Comparison of ENCODE assay signal across 1 cellular context in the genomic region with DNA sequence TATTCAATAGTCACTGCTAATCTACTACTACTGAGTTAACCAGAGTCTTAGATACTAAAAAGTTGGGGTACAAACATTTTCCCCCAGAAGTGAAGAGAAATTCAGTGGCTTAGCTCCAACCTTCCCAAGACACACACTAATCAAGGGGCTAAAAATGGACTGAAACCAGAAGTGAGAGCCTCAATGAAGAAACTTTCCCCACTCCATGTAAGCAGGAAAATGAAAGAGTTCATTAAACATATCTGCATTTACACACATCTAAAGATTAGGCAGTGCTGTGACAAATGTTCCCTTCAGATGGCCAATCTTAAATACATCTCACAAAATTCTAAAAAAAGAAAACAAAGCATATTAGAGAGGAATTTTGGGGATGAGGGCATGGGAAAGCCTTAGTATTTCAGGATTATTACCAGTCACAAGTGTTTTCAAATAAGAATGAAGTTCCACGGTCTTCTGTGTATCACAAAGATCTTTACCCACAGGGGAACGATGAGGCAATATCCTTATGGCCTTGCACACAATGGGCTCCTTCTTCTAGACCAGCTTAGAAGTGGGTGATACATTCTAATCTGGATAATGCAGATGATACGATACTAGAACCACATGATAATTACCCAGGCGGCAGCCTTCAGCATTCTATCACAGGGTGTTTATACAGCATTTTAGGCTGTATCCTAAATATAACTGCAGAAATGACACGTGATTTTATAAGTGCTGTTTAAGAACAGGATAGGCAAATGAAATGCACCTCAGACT.
TF ChIP-seq lines count a peak whose summit lies in the region.

No MANE protein-coding gene starts in this region.

TF ChIP-seq in WTC11, 78 proteins besides CTCF, POLR2A, EP300 and RAD21 (continued from another document):
- TF ChIP-seq, protein P1, sequence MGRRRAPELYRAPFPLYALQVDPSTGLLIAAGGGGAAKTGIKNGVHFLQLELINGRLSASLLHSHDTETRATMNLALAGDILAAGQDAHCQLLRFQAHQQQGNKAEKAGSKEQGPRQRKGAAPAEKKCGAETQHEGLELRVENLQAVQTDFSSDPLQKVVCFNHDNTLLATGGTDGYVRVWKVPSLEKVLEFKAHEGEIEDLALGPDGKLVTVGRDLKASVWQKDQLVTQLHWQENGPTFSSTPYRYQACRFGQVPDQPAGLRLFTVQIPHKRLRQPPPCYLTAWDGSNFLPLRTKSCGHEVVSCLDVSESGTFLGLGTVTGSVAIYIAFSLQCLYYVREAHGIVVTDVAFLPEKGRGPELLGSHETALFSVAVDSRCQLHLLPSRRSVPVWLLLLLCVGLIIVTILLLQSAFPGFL (CRISPR knock-in tag; IDR thresholded peaks at IDR 0.05; ENCODE audit: borderline replicate concordance), result no peak
- no peak for TF ChIP-seq NR1H2 (CRISPR knock-in tag; IDR thresholded peaks at IDR 0.05)
- TF ChIP-seq MXD4 (CRISPR knock-in tag; IDR thresholded peaks at IDR 0.05; ENCODE audit: borderline replicate concordance), result no peak
- no peak for TF ChIP-seq ZBTB21 (CRISPR knock-in tag; IDR thresholded peaks at IDR 0.05; ENCODE audit: borderline replicate concordance)
- TF ChIP-seq, protein P2, sequence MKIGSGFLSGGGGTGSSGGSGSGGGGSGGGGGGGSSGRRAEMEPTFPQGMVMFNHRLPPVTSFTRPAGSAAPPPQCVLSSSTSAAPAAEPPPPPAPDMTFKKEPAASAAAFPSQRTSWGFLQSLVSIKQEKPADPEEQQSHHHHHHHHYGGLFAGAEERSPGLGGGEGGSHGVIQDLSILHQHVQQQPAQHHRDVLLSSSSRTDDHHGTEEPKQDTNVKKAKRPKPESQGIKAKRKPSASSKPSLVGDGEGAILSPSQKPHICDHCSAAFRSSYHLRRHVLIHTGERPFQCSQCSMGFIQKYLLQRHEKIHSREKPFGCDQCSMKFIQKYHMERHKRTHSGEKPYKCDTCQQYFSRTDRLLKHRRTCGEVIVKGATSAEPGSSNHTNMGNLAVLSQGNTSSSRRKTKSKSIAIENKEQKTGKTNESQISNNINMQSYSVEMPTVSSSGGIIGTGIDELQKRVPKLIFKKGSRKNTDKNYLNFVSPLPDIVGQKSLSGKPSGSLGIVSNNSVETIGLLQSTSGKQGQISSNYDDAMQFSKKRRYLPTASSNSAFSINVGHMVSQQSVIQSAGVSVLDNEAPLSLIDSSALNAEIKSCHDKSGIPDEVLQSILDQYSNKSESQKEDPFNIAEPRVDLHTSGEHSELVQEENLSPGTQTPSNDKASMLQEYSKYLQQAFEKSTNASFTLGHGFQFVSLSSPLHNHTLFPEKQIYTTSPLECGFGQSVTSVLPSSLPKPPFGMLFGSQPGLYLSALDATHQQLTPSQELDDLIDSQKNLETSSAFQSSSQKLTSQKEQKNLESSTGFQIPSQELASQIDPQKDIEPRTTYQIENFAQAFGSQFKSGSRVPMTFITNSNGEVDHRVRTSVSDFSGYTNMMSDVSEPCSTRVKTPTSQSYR (CRISPR knock-in tag; IDR thresholded peaks at IDR 0.05), result no peak
- no peak for TF ChIP-seq ZNF423 (CRISPR knock-in tag; IDR thresholded peaks at IDR 0.05)
- TF ChIP-seq, protein P3, sequence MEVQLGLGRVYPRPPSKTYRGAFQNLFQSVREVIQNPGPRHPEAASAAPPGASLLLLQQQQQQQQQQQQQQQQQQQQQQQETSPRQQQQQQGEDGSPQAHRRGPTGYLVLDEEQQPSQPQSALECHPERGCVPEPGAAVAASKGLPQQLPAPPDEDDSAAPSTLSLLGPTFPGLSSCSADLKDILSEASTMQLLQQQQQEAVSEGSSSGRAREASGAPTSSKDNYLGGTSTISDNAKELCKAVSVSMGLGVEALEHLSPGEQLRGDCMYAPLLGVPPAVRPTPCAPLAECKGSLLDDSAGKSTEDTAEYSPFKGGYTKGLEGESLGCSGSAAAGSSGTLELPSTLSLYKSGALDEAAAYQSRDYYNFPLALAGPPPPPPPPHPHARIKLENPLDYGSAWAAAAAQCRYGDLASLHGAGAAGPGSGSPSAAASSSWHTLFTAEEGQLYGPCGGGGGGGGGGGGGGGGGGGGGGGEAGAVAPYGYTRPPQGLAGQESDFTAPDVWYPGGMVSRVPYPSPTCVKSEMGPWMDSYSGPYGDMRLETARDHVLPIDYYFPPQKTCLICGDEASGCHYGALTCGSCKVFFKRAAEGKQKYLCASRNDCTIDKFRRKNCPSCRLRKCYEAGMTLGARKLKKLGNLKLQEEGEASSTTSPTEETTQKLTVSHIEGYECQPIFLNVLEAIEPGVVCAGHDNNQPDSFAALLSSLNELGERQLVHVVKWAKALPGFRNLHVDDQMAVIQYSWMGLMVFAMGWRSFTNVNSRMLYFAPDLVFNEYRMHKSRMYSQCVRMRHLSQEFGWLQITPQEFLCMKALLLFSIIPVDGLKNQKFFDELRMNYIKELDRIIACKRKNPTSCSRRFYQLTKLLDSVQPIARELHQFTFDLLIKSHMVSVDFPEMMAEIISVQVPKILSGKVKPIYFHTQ (CRISPR knock-in tag; IDR thresholded peaks at IDR 0.05), result no peak
- no peak for TF ChIP-seq SMAD4 (CRISPR knock-in tag; IDR thresholded peaks at IDR 0.05)
- TF ChIP-seq, protein P4, sequence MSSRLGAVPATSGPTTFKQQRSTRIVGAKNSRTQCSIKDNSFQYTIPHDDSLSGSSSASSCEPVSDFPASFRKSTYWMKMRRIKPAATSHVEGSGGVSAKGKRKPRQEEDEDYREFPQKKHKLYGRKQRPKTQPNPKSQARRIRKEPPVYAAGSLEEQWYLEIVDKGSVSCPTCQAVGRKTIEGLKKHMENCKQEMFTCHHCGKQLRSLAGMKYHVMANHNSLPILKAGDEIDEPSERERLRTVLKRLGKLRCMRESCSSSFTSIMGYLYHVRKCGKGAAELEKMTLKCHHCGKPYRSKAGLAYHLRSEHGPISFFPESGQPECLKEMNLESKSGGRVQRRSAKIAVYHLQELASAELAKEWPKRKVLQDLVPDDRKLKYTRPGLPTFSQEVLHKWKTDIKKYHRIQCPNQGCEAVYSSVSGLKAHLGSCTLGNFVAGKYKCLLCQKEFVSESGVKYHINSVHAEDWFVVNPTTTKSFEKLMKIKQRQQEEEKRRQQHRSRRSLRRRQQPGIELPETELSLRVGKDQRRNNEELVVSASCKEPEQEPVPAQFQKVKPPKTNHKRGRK (CRISPR knock-in tag; IDR thresholded peaks at IDR 0.05; ENCODE audit: borderline replicate concordance), result no peak
TF ChIP-seq in WTC11: peak in this region for 0.
